37 cellular contexts compared by ENCODE assay signal in the genomic region with DNA sequence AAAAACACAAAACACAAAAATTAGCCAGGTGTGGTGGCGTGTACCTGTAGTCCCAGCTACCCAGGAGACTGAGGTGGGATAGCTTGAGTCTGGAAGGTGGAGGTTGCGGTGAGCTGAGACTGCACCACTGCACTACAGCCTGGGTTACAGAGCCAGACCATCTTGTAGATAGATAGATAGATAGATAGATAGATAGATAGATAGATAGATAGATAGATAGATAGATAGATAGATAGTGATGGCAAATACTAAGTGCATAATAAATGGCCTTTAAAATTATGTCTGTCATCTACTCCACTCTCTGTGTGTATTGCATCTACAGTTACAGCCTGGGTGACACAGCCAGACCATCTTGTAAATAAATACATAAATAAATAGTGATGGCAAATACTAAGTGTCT. TPM values are rescaled to one million over a fixed set of nuclear protein-coding genes. Genes with fewer than 3 reads are reported as not detected.
"Had no signal": no experiment of that assay in that cellular context is flagged by ENCODE, and none has a peak within 500 bp of the region (broad histone marks: within the 10 kb centered on the region; RNA-seq: fewer than 3 reads in every experiment).

No MANE protein-coding gene starts in this region.

- H3K9me3 ChIP-seq: MG63 had no signal

- H3K36me3 ChIP-seq: MG63 had no signal

- H3K27me3 ChIP-seq: MG63 had no signal

- DNase-seq: Karpas-422, Kasumi-1, MG63, MM.1S, MV-4-11, NCI-H1048, NCI-H1092, NCI-H1092 treated with DMSO at 0.1 percent for 48 hours, NCI-H1105, NCI-H1105 treated with DMSO at 0.1 percent for 48 hours, NCI-H1417, NCI-H1417 treated with DMSO at 0.1 percent for 48 hours, NCI-H1436, NCI-H1436 treated with DMSO at 0.1 percent for 48 hours, NCI-H146, NCI-H1694, NCI-H1694 treated with DMSO at 0.1 percent for 48 hours, NCI-H187, NCI-H187 treated with DMSO at 0.1 percent for 48 hours, NCI-H1930, NCI-H2029, NCI-H2029 treated with DMSO at 0.1 percent for 48 hours, NCI-H2081, NCI-H2081 treated with DMSO at 0.1 percent for 48 hours, NCI-H2107, NCI-H2171, NCI-H2171 treated with DMSO at 0.1 percent for 48 hours, NCI-H2227 treated with DMSO at 0.1 percent for 48 hours, NCI-H226, NCI-H345, NCI-H446, NCI-H446 treated with DMSO at 0.1 percent for 48 hours, NCI-H510A, NCI-H510A treated with DMSO at 0.1 percent for 48 hours, NCI-H524 had no signal

- H3K4me3 ChIP-seq: MG63 had no signal

RNA-seq across cellular contexts. Expression of gene CHRM4, which starts 56.0 kb away (rescaled TPM):
- total RNA-seq: MCF 10A, NCI-H460 had no signal
